Comparison of ENCODE assay signal across 8 cellular contexts in genomic region chr3:18423401-18424212, GRCh38. TPM values are rescaled to one million over a fixed set of nuclear protein-coding genes. Genes with fewer than 3 reads are reported as not detected.
DNase-seq lines count a peak whose midpoint lies in the region; ATAC-seq lines count a peak whose summit lies in the region.

No MANE protein-coding gene starts in this region.

- in situ Hi-C loops in SK-MEL-5 (cut with HindIII; ENCODE audit: low pct_unique_long_range_greater_than_20kb, low sequenced_read_pairs), result no loop called here

- peak overlapping the region; percentile 73 for H3K4me3 ChIP-seq in skeletal muscle satellite cell (ENCODE audit: low read length)

- no peaks in the 10 kb centered on the region for H3K36me3 ChIP-seq in skeletal muscle satellite cell (ENCODE audit: insufficient read depth, low read length)

- peak; percentile 56 for ATAC-seq in GM19397 (IDR thresholded peaks at IDR 0.05; ENCODE audit: unreplicated experiment)
- peak; percentile 84 for ATAC-seq in HG03432 (IDR thresholded peaks at IDR 0.05; ENCODE audit: unreplicated experiment)

- peak; percentile 42 for DNase-seq in DMS53 (lab: John Stamatoyannopoulos, UW)
- peak; percentile 62 for DNase-seq in SK-MEL-5 (ENCODE audit: low read depth, low spot score)
- peak; percentile 23 for DNase-seq in central memory CD4-positive, alpha-beta T cell
- DNase-seq in iris pigment epithelial cell (ENCODE audit: low read depth), result peak; percentile 66
- DNase-seq in NCI-H2107 treated with DMSO at 0.1 percent for 48 hours (lab: John Stamatoyannopoulos, UW; ENCODE audit: unreplicated experiment), result no peak

- H3K4me2 ChIP-seq in skeletal muscle satellite cell (ENCODE audit: low read length), result peak overlapping the region; percentile 96

- no peaks in the 10 kb centered on the region for H3K9me3 ChIP-seq in skeletal muscle satellite cell (replicated peaks; ENCODE audit: low read length)

- peaks cover 18% of the 10 kb centered on the region for H3K27me3 ChIP-seq in skeletal muscle satellite cell (ENCODE audit: control insufficient read depth, insufficient read depth, low read length)

- peak overlapping the region; percentile 74 for H3K9ac ChIP-seq in skeletal muscle satellite cell (ENCODE audit: low read depth, low read length)

- peaks cover 3% of the 10 kb centered on the region for H3K4me1 ChIP-seq in skeletal muscle satellite cell (ENCODE audit: control insufficient read depth, insufficient read depth, low read length)

RNA-seq across cellular contexts. Expression of gene SATB1, which starts 1.5 kb away (rescaled TPM):
- 2.1 and 4.0 TPM in 2 replicates for total RNA-seq in SK-MEL-5 (2014; rRNA removed; shearing (Covaris generic))
- 2.2 and 6.7 TPM in 2 replicates for polyA plus RNA-seq in SK-MEL-5 (2015; cell fraction: cytosol; rRNA removed)
- polyA plus RNA-seq in SK-MEL-5 (2015; cell fraction: nucleus; rRNA removed), result 7.4 and 39.0 TPM in 2 replicates
- 4.1 and 4.4 TPM in 2 replicates for total RNA-seq in skeletal muscle satellite cell (2012; rRNA removed)
